Comparison of ENCODE assay signal across 19 cellular contexts in genomic region chr6:43909474-43910148, GRCh38.
DNase-seq lines count a peak whose midpoint lies in the region; ATAC-seq, FAIRE-seq and TF ChIP-seq lines count a peak whose summit lies in the region.
"Had no signal": no experiment of that assay in that cellular context is flagged by ENCODE, and none has a peak within 500 bp of the region (broad histone marks: within the 10 kb centered on the region; RNA-seq: fewer than 3 reads in every experiment).

No MANE protein-coding gene starts in this region.

- no peak overlapping the region for H3K23ac ChIP-seq in H1 (ENCODE audit: insufficient read length)

- no peak overlapping the region for H3K18ac ChIP-seq in H1 (ENCODE audit: extremely low read depth, low read length)

- 0 out of 2 replicates have a peak overlapping the region, but pooled peaks have one; percentile 10 for H2AFZ ChIP-seq in H1 (ENCODE audit: low read length)

- no peak for TF ChIP-seq EP300 in H1 (IDR thresholded peaks at IDR 0.05; ENCODE audit: borderline replicate concordance in 1 of 2, low read depth in 2 of 2, low read length in 2 of 2)

- no peak overlapping the region for H3K27ac ChIP-seq in H1 (ENCODE audit: low read depth, low read length)

- peak overlapping the region; percentile 21; the same call in 1 of the 2 replicates for H2BK20ac ChIP-seq in H1 (ENCODE audit: low read length)

- H3K27me3 ChIP-seq in H1 (replicated peaks in 1 of 4; ENCODE audit: control insufficient read depth in 3 of 4, extremely low read depth in 1 of 4, insufficient read depth in 3 of 4, low read length in 3 of 4): no peaks in the 10 kb centered on the region

- H3K9me3 ChIP-seq in H1 (ENCODE audit: insufficient read depth in 2 of 2, low read depth in 1 of 2, low read length in 1 of 2): no peaks in the 10 kb centered on the region
- H3K9me3 ChIP-seq: SK-N-SH had no signal

- 0 out of 4 replicates have a peak overlapping the region, but pooled peaks of 1 of the 2 experiments have one; percentile 10 for H3K4me2 ChIP-seq in H1 (ENCODE audit: insufficient read depth in 1 of 2, low read depth in 2 of 2, low read length in 2 of 2)
- H3K4me2 ChIP-seq: SK-N-SH had no signal

- no peak for TF ChIP-seq POLR2A in H1 (IDR thresholded peaks at IDR 0.05; ENCODE audit: control extremely low read depth in 1 of 2, low read depth in 2 of 2, low read length in 2 of 2)

- CTCF ChIA-PET in H1 (lab: Charles Lee; ENCODE audit: partially characterized antibody): interaction anchor here (0.6 kb wide), 1 partner anchor 196 kb away, joined by 3 read pairs; no protein-coding TSS in a partner anchor

- H3K23me2 ChIP-seq in H1 (ENCODE audit: low read depth, low read length): no peaks in the 10 kb centered on the region

- no peaks in the 10 kb centered on the region for H3K79me2 ChIP-seq in H1 (ENCODE audit: control insufficient read depth in 1 of 2, insufficient read depth in 2 of 2, low read length in 2 of 2)

- WGBS in H1 (ENCODE audit: extremely low coverage in 1 of 2, insufficient coverage in 1 of 2, insufficient read length in 1 of 2, insufficient replicate concordance in 2 of 2, low coverage in 1 of 2, low lambda C conversion rate in 2 of 2, missing lambda C conversion rate in 1 of 2), 2 experiments: 82% methylated on average over 7 of the region's 7 CpGs; no CpG with 5 or more reads in 1 of the 2 experiments

- no peak overlapping the region for H3K9ac ChIP-seq in H1 (replicated peaks in 1 of 4; ENCODE audit: extremely low read depth in 1 of 4, low read depth in 3 of 4, low read length in 3 of 4)
- H3K9ac ChIP-seq: SK-N-SH had no signal

- FAIRE-seq in H1 (lab: Jason Lieb, UNC): no peak
- FAIRE-seq: A204.1, G401.6, GM12892 had no signal

- no peak overlapping the region for H2BK120ac ChIP-seq in H1 (replicated peaks; ENCODE audit: low read depth, low read length)

- H3K56ac ChIP-seq in H1 (replicated peaks; ENCODE audit: insufficient read length, low read depth, low read length): no peak overlapping the region

- H2BK5ac ChIP-seq in H1 (ENCODE audit: low read depth, low read length): 0 out of 2 replicates have a peak overlapping the region, but pooled peaks have one; percentile 36

- POLR2A ChIA-PET in H1 (lab: Charles Lee; ENCODE audit: partially characterized antibody): interaction anchor here (0.7 to 0.8 kb wide), 3 partner anchors 15 to 24 kb away, joined by 3 to 4 read pairs (median 3); no protein-coding TSS in a partner anchor

- no peak overlapping the region for H3K14ac ChIP-seq in H1 (ENCODE audit: insufficient read length)

- H3K36me3 ChIP-seq in H1 (ENCODE audit: control insufficient read depth in 2 of 4, insufficient read depth in 4 of 4, low read length in 3 of 4): no peaks in the 10 kb centered on the region

- DNase-seq in Right ventricle myocardium superior: peak; percentile 72
- DNase-seq in cardiac septum (ENCODE audit: low spot score): no peak
- DNase-seq in H1 (ENCODE audit: low read depth in 1 of 2, low spot score in 2 of 2): no peak
- peak; percentile 92 for DNase-seq in left lobe of liver (ENCODE audit: low spot score)
- no peak for DNase-seq in DMS 273 (lab: John Stamatoyannopoulos, UW; ENCODE audit: unreplicated experiment)
- no peak for DNase-seq in NCI-H345 (lab: John Stamatoyannopoulos, UW)
- no peak for DNase-seq in NCI-H82 treated with DMSO at 0.1 percent for 48 hours (lab: John Stamatoyannopoulos, UW; ENCODE audit: unreplicated experiment)
- DNase-seq: CD4-positive, CD25-positive, alpha-beta regulatory T cell; DMS79 treated with DMSO at 0.1 percent for 48 hours; Karpas-422; NCI-H2081 treated with DMSO at 0.1 percent for 48 hours; NCI-H2227 treated with DMSO at 0.1 percent for 48 hours; NCI-H526 treated with DMSO at 0.1 percent for 48 hours; PC-3; SK-N-SH had no signal

- TF ChIP-seq CTCF in H1 (IDR thresholded peaks at IDR 0.05; ENCODE audit: control extremely low read depth in 1 of 3, insufficient read depth in 1 of 3, low read depth in 1 of 3, low read length in 3 of 3): no peak

- H3K4me1 ChIP-seq in H1 (replicated peaks in 1 of 4; ENCODE audit: control insufficient read depth in 3 of 4, insufficient read depth in 4 of 4, low read length in 3 of 4): peaks cover 0 to 20% (median 11%) of the 10 kb centered on the region in 4 experiments; a peak in 6 of 7 replicates

- H4K5ac ChIP-seq in H1 (ENCODE audit: insufficient read length, low read depth, low read length): no peak overlapping the region

- peak overlapping the region; percentile 71; the same call in 1 of the 2 replicates for H2BK12ac ChIP-seq in H1 (ENCODE audit: low read depth, low read length)

- no peak for TF ChIP-seq RAD21 in H1 (IDR thresholded peaks at IDR 0.05 in 1 of 2, conservative IDR thresholded peaks at IDR 0.05 in 1 of 2; ENCODE audit: low read depth in 2 of 2, low read length in 2 of 2)

- no peak overlapping the region for H2BK15ac ChIP-seq in H1 (ENCODE audit: low read length)

- ATAC-seq in Right ventricle myocardium superior (ENCODE audit: poor library complexity) (peak; percentile 83), left lobe of liver (peak; percentile 56), GM18909 (IDR thresholded peaks at IDR 0.05; ENCODE audit: poor library complexity, unreplicated experiment) (no peak)
- ATAC-seq: PC-3 had no signal

- H3K79me1 ChIP-seq in H1 (ENCODE audit: low read depth, low read length): no peaks in the 10 kb centered on the region

- peak overlapping the region; percentile 60; the same call in 1 of the 2 replicates for H4K8ac ChIP-seq in H1 (ENCODE audit: extremely low read depth, insufficient read depth, low read length)

- H3K4ac ChIP-seq in H1 (replicated peaks; ENCODE audit: insufficient read length, low read depth, low read length): peak overlapping the region; percentile 16

- peak overlapping the region; percentile 22 for H4K91ac ChIP-seq in H1 (replicated peaks; ENCODE audit: insufficient read length, low read length)

- intact Hi-C loops in Right ventricle myocardium superior (cut with DNase I): no loop called here
- intact Hi-C loops in cardiac septum (cut with DNase I): no loop called here

- no peaks in the 10 kb centered on the region for H4K20me1 ChIP-seq in H1 (replicated peaks in 1 of 2; ENCODE audit: control insufficient read depth in 1 of 2, insufficient read depth in 2 of 2, low read length in 2 of 2)

- H3K4me3 ChIP-seq in H1 (ENCODE audit: extremely low read depth in 1 of 4, insufficient read depth in 2 of 4, low read depth in 3 of 4, low read length in 4 of 4): no peak overlapping the region

- H2AK5ac ChIP-seq in H1 (ENCODE audit: low read depth, low read length): no peak overlapping the region; the same call in 1 of the 2 replicates

TF ChIP-seq in H1, 55 proteins besides CTCF, POLR2A, EP300 and RAD21:
- no peak for TF ChIP-seq KDM1A (IDR thresholded peaks at IDR 0.05; ENCODE audit: borderline replicate concordance, low read length)
- TF ChIP-seq RXRA (IDR thresholded peaks at IDR 0.05; ENCODE audit: insufficient read depth, low read depth, low read length): no peak

Comparison
In these comparisons a context has a peak if more than half of its experiments do, and no peak if none do; other contexts are left out.
1. DNase-seq: peak in Right ventricle myocardium superior (single experiment) and left lobe of liver (single experiment); none in cardiac septum (single experiment), H1 (0 of 2), DMS 273 (single experiment), NCI-H345 (single experiment) and NCI-H82 treated with DMSO at 0.1 percent for 48 hours (single experiment).